ENCODE assay signal across 8 cellular contexts in the genomic region with DNA sequence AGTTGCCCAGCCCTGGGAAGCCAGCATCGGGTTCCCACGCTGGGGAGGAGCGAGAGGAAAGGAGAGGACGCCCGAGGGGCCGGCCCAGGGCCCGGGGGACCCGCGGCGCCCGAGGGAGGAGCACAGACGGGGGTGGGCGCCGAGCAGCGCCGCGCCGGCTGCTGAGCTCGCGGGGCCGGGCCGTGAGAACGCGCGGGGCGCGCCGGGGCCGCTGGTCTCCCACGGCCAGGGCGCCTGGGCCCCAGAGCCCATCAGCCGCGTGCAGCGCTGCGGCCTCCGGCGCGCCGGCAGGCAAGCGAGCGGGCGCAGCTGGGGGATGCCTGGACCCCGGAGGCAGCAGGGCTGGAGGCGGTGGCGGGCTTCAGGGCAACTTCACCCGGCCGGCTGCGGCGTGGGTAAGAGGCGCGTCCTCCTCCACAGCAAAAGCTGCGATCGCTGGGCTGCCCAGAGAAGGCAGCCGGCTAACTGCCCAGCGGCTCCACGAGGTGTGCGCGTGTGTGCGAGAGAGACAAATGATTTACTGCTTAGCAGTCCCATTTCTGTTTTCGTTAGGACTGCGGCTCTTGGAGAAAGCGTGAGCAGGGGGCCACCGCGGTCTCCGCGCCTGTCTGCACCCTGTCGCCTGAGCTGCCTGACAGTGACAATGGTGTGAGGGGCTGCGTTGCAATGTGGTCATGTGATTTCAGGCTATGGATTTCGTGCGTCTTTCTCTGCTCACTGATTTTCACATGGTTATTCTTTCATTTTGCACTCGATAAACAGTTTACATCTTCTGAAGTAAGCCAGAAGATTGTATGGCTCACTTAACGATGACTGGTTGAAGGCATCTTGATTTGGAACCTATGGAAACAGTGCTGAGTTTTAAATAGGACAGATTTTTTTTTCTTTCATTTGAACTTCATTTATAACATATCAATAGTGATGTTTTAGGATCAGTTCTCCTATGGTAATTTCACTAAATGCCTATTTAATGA. TPM values are rescaled to one million over a fixed set of nuclear protein-coding genes. Genes with fewer than 3 reads are reported as not detected.
DNase-seq lines count a peak whose midpoint lies in the region; ATAC-seq and TF ChIP-seq lines count a peak whose summit lies in the region.

No MANE protein-coding gene starts in this region.

- intact Hi-C loops in CD4-positive, alpha-beta memory T cell (cut with micrococcal nuclease): no loop called here

- no peak for DNase-seq in CD8-positive, alpha-beta memory T cell
- DNase-seq in SK-MEL-5 (ENCODE audit: low read depth, low spot score) (peak; percentile 5), lung (ENCODE audit: low spot score) (peak; percentile 37)
- DNase-seq in effector memory CD8-positive, alpha-beta T cell: no peak
- DNase-seq in CD4-positive, alpha-beta memory T cell: no peak

- ATAC-seq in HG03280 (IDR thresholded peaks at IDR 0.05; ENCODE audit: unreplicated experiment): peak; percentile 49
- peak; percentile 21 for ATAC-seq in effector memory CD8-positive, alpha-beta T cell (replicated peaks)
- ATAC-seq in lung (ENCODE audit: insufficient read depth, low FRiP score): peak; percentile 78

- H3K4me1 ChIP-seq in CD8-positive, alpha-beta memory T cell (ENCODE audit: insufficient read depth, low read length): no peaks in the 10 kb centered on the region
- H3K4me1 ChIP-seq in lung (ENCODE audit: control insufficient read depth in 2 of 2, insufficient read depth in 2 of 2, low read length in 2 of 2): no peaks in the 10 kb centered on the region
- no peaks in the 10 kb centered on the region for H3K4me1 ChIP-seq in CD4-positive, alpha-beta memory T cell (ENCODE audit: insufficient read depth, low read length)

- in situ Hi-C loops in SK-MEL-5 (cut with HindIII; ENCODE audit: low pct_unique_long_range_greater_than_20kb, low sequenced_read_pairs): no loop called here

- no peaks in the 10 kb centered on the region for H3K36me3 Mint-ChIP-seq in CD8-positive, alpha-beta memory T cell
- no peaks in the 10 kb centered on the region for H3K36me3 Mint-ChIP-seq in effector memory CD8-positive, alpha-beta T cell (ENCODE audit: insufficient read depth)
- no peaks in the 10 kb centered on the region for H3K36me3 Mint-ChIP-seq in CD4-positive, alpha-beta memory T cell

- CTCF ChIA-PET in CD8-positive, alpha-beta memory T cell (lab: Charles Lee): no interaction called here
- CTCF ChIA-PET in CD4-positive, alpha-beta memory T cell (lab: Charles Lee; ENCODE audit: partially characterized antibody): no interaction called here

- peaks cover 4 to 18% (median 15%) of the 10 kb centered on the region in 3 donors for H3K4me1 Mint-ChIP-seq in CD8-positive, alpha-beta memory T cell
- peaks cover 5% of the 10 kb centered on the region in 2 donors for H3K4me1 Mint-ChIP-seq in effector memory CD8-positive, alpha-beta T cell (ENCODE audit: low read depth in 2 of 2)
- H3K4me1 Mint-ChIP-seq in CD4-positive, alpha-beta memory T cell: peaks cover 8 to 21% (median 13%) of the 10 kb centered on the region in 4 donors

- H3K36me3 ChIP-seq in CD8-positive, alpha-beta memory T cell (ENCODE audit: insufficient read depth, low read length): no peaks in the 10 kb centered on the region
- H3K36me3 ChIP-seq in lung (ENCODE audit: control insufficient read depth in 2 of 2, insufficient read depth in 2 of 2, low read length in 2 of 2): no peaks in the 10 kb centered on the region
- H3K36me3 ChIP-seq in CD4-positive, alpha-beta memory T cell (ENCODE audit: insufficient read depth, low read length): no peaks in the 10 kb centered on the region

- H3K27me3 Mint-ChIP-seq in CD8-positive, alpha-beta memory T cell: peaks cover 27 to 45% of the 10 kb centered on the region in 2 donors
- H3K27me3 Mint-ChIP-seq in effector memory CD8-positive, alpha-beta T cell: peaks cover 20 to 29% of the 10 kb centered on the region in 2 donors
- H3K27me3 Mint-ChIP-seq in CD4-positive, alpha-beta memory T cell: peaks cover 28 to 41% of the 10 kb centered on the region in 2 donors

- POLR2A ChIA-PET in CD8-positive, alpha-beta memory T cell (lab: Charles Lee): no interaction called here
- POLR2A ChIA-PET in CD4-positive, alpha-beta memory T cell (lab: Charles Lee; ENCODE audit: partially characterized antibody): no interaction called here

- H3K9me3 ChIP-seq in CD8-positive, alpha-beta memory T cell (ENCODE audit: low read length): no peaks in the 10 kb centered on the region
- no peaks in the 10 kb centered on the region for H3K9me3 ChIP-seq in lung (ENCODE audit: control insufficient read depth in 2 of 2, insufficient read depth in 1 of 2, low read length in 1 of 2)
- no peaks in the 10 kb centered on the region for H3K9me3 ChIP-seq in CD4-positive, alpha-beta memory T cell (ENCODE audit: control insufficient read depth in 1 of 2, low read length in 2 of 2)

- H3K27me3 ChIP-seq in CD8-positive, alpha-beta memory T cell (ENCODE audit: insufficient read depth, low read length, poor library complexity, severe bottlenecking): peaks cover 8% of the 10 kb centered on the region
- H3K27me3 ChIP-seq in lung (ENCODE audit: control insufficient read depth, insufficient read depth): no peaks in the 10 kb centered on the region
- peaks cover 11% of the 10 kb centered on the region for H3K27me3 ChIP-seq in CD4-positive, alpha-beta memory T cell (ENCODE audit: insufficient read depth, low read length)

- no peaks in the 10 kb centered on the region for H3K9me3 Mint-ChIP-seq in CD8-positive, alpha-beta memory T cell
- no peaks in the 10 kb centered on the region for H3K9me3 Mint-ChIP-seq in effector memory CD8-positive, alpha-beta T cell
- peaks cover 0 to 5% (median 0%) of the 10 kb centered on the region in 8 donors for H3K9me3 Mint-ChIP-seq in CD4-positive, alpha-beta memory T cell

- peak overlapping the region in 6 of 7 donors; percentile 10 to 61 (median 38) for H3K4me3 Mint-ChIP-seq in CD8-positive, alpha-beta memory T cell
- H3K4me3 Mint-ChIP-seq in effector memory CD8-positive, alpha-beta T cell: peak overlapping the region; percentile 55 to 63
- H3K4me3 Mint-ChIP-seq in CD4-positive, alpha-beta memory T cell: peak overlapping the region in 4 of 8 donors; percentile 11 to 86 (median 76)

- peak; percentile 14 for TF ChIP-seq POLR2A in GM19193 (IDR thresholded peaks at IDR 0.05; ENCODE audit: extremely low read depth, insufficient read depth, insufficient read length)

- H3K27ac Mint-ChIP-seq in CD8-positive, alpha-beta memory T cell: no peak overlapping the region
- H3K27ac Mint-ChIP-seq in effector memory CD8-positive, alpha-beta T cell: no peak overlapping the region
- no peak overlapping the region for H3K27ac Mint-ChIP-seq in CD4-positive, alpha-beta memory T cell

- no peak overlapping the region for H3K4me3 ChIP-seq in CD8-positive, alpha-beta memory T cell (ENCODE audit: low read length)
- H3K4me3 ChIP-seq in lung: peak overlapping the region; percentile 78
- no peak overlapping the region for H3K4me3 ChIP-seq in CD4-positive, alpha-beta memory T cell (ENCODE audit: low read length in 2 of 2)

- no peak overlapping the region for H3K27ac ChIP-seq in CD8-positive, alpha-beta memory T cell (ENCODE audit: low read depth, low read length)
- H3K27ac ChIP-seq in lung (ENCODE audit: low read depth in 1 of 2, low read length in 1 of 2): peak overlapping the region; percentile 84 to 91
- peak overlapping the region; percentile 76 for H3K27ac ChIP-seq in temporal lobe (ENCODE audit: low read depth, low read length)
- no peak overlapping the region for H3K27ac ChIP-seq in CD4-positive, alpha-beta memory T cell (ENCODE audit: low read depth, low read length)

- TF ChIP-seq CTCF in lung (IDR thresholded peaks at IDR 0.05; ENCODE audit: control extremely low read depth, extremely low read depth): no peak

- 0% methylated on average over 62 to 72 of the region's 72 CpGs for WGBS in lung, 2 donors

RNA-seq across cellular contexts. Expression of gene GUCY1A1, which starts 1.2 kb away (rescaled TPM):
- total RNA-seq in CD8-positive, alpha-beta memory T cell: not detected
- polyA plus RNA-seq in CD8-positive, alpha-beta memory T cell: not detected
- total RNA-seq in SK-MEL-5 (2014; rRNA removed; shearing (Covaris generic)): 0.08 and 0.24 TPM in 2 replicates
- polyA plus RNA-seq in SK-MEL-5 (2015; cell fraction: cytosol; rRNA removed): 0.05 TPM in 1 of 2 replicates, not detected in the other
- not detected in 2 replicates for polyA plus RNA-seq in SK-MEL-5 (2015; cell fraction: nucleus; rRNA removed)
- 100 to 1,000 TPM in 1 of 2 donors, 10 to 100 TPM in 1; 48.9 to 115 TPM for total RNA-seq in lung
- polyA plus RNA-seq in lung: 1 to 10 TPM; 8.0 to 8.2 TPM
- 109 TPM for total RNA-seq in temporal lobe
- not detected for total RNA-seq in CD4-positive, alpha-beta memory T cell
- not detected for polyA plus RNA-seq in CD4-positive, alpha-beta memory T cell

Comparison
In these comparisons a context has a peak if more than half of its experiments do, and no peak if none do; other contexts are left out.
1. DNase-seq: peak in SK-MEL-5 (single experiment) and lung (single experiment); none in CD8-positive, alpha-beta memory T cell (0 of 5), effector memory CD8-positive, alpha-beta T cell (0 of 3) and CD4-positive, alpha-beta memory T cell (0 of 5).
2. H3K27ac ChIP-seq: peak in lung (2 of 2) and temporal lobe (single experiment); none in CD8-positive, alpha-beta memory T cell (single experiment) and CD4-positive, alpha-beta memory T cell (single experiment).
3. ATAC-seq: peak in every context shown above with its lines; median percentile 78 in lung; 49 in HG03280; 21 in effector memory CD8-positive, alpha-beta T cell.
4. RNA of gene GUCY1A1, which starts 1.2 kb away (total RNA-seq): 48.9 to 115 TPM in lung and 109 TPM in temporal lobe (single experiment); 0.08 to 0.24 TPM in SK-MEL-5, not detected in CD8-positive, alpha-beta memory T cell and not detected in CD4-positive, alpha-beta memory T cell; every median in the first group is over 10 times any median in the second.